8 cellular contexts compared by ENCODE assay signal in genomic region chr5:143592648-143593047, GRCh38.
DNase-seq lines count a peak whose midpoint lies in the region; ATAC-seq and TF ChIP-seq lines count a peak whose summit lies in the region.

No MANE protein-coding gene starts in this region.

- WGBS in gastroesophageal sphincter (ENCODE audit: low coverage in 1 of 2), 2 donors = 60% methylated on average over 2 of the region's 4 CpGs; no CpG with 5 or more reads in 1 of the 2 donors

- DNase-seq in MM.1S = peak; percentile 94
- peak; percentile 66 for DNase-seq in iris pigment epithelial cell (ENCODE audit: low read depth)
- DNase-seq in HT-29 (ENCODE audit: low spot score) = no peak
- DNase-seq in SW480 (ENCODE audit: low spot score) = no peak
- DNase-seq in stimulated activated naive CD4-positive, alpha-beta T cell (lab: John Stamatoyannopoulos, UW) = no peak

- H3K4me1 ChIP-seq in MM.1S (ENCODE audit: low read length) = peaks cover 57% of the 10 kb centered on the region
- no peaks in the 10 kb centered on the region for H3K4me1 ChIP-seq in gastroesophageal sphincter

- peak overlapping the region; percentile 86 for H3K27ac ChIP-seq in MM.1S (ENCODE audit: low read length)
- no peak overlapping the region for H3K27ac ChIP-seq in gastroesophageal sphincter

- H3K9me3 ChIP-seq in MM.1S (replicated peaks; ENCODE audit: insufficient read depth, low read length) (no peaks in the 10 kb centered on the region), gastroesophageal sphincter (no peaks in the 10 kb centered on the region)

- H3K79me2 ChIP-seq in MM.1S (ENCODE audit: low read length) = peaks cover 3% of the 10 kb centered on the region; the same call in 1 of the 2 replicates

- peaks cover 29% of the 10 kb centered on the region for H3F3A ChIP-seq in MM.1S (ENCODE audit: insufficient read depth, low read length)

- ATAC-seq in GM18517 (IDR thresholded peaks at IDR 0.05; ENCODE audit: unreplicated experiment) (peak; percentile 81), GM21717 (IDR thresholded peaks at IDR 0.05; ENCODE audit: unreplicated experiment) (peak; percentile 79), gastroesophageal sphincter (no peak)

- H2AFZ ChIP-seq in MM.1S (ENCODE audit: low read length) = peak overlapping the region; percentile 72

- no peak for TF ChIP-seq POLR2A in gastroesophageal sphincter (IDR thresholded peaks at IDR 0.05)

- no peaks in the 10 kb centered on the region for H3K9me2 ChIP-seq in MM.1S (replicated peaks; ENCODE audit: insufficient read depth, low read length)

- peak overlapping the region; percentile 78 for H3K9ac ChIP-seq in MM.1S (ENCODE audit: low read length)

- H3K36me3 ChIP-seq in MM.1S (replicated peaks; ENCODE audit: insufficient read depth, low read length) = no peaks in the 10 kb centered on the region
- H3K36me3 ChIP-seq in gastroesophageal sphincter = no peaks in the 10 kb centered on the region

- TF ChIP-seq CTCF in MM.1S (IDR thresholded peaks at IDR 0.05; ENCODE audit: low read length) = no peak
- no peak for TF ChIP-seq CTCF in gastroesophageal sphincter (IDR thresholded peaks at IDR 0.05)

- H3K27me3 ChIP-seq in MM.1S (replicated peaks; ENCODE audit: insufficient read depth, low read length) (no peaks in the 10 kb centered on the region), gastroesophageal sphincter (no peaks in the 10 kb centered on the region)

- TF ChIP-seq EP300 in gastroesophageal sphincter (IDR thresholded peaks at IDR 0.05) = no peak

- peak overlapping the region; percentile 47 for H3K4me3 ChIP-seq in MM.1S (ENCODE audit: low read length)
- H3K4me3 ChIP-seq in gastroesophageal sphincter = no peak overlapping the region

- peak overlapping the region; percentile 86 for H3K4me2 ChIP-seq in MM.1S (ENCODE audit: low read depth, low read length)

- no peaks in the 10 kb centered on the region for H4K20me1 ChIP-seq in MM.1S (ENCODE audit: insufficient read depth, low read length)

Comparison
In these comparisons a context has a peak if more than half of its experiments do, and no peak if none do; other contexts are left out.
1. DNase-seq: peak in MM.1S (single experiment) and iris pigment epithelial cell (single experiment); none in HT-29 (single experiment), SW480 (single experiment) and stimulated activated naive CD4-positive, alpha-beta T cell (0 of 6).